ENCODE assay signal across 18 cellular contexts in genomic region chr21:38308010-38308784, GRCh38. TPM values are rescaled to one million over a fixed set of nuclear protein-coding genes. Genes with fewer than 3 reads are reported as not detected.
DNase-seq lines count a peak whose midpoint lies in the region; ATAC-seq and TF ChIP-seq lines count a peak whose summit lies in the region.
"Had no signal": no experiment of that assay in that cellular context is flagged by ENCODE, and none has a peak within 500 bp of the region (broad histone marks: within the 10 kb centered on the region; RNA-seq: fewer than 3 reads in every experiment).

No MANE protein-coding gene starts in this region.

- H2AFZ ChIP-seq in osteoblast (ENCODE audit: low read length): no peak overlapping the region
- H2AFZ ChIP-seq: parathyroid adenoma had no signal

- no peaks in the 10 kb centered on the region for H3K79me2 ChIP-seq in osteoblast (ENCODE audit: insufficient read depth, low read length)
- H3K79me2 ChIP-seq: parathyroid adenoma had no signal

- H3K27me3 ChIP-seq in left ventricle myocardium inferior (ENCODE audit: low read depth) (no peaks in the 10 kb centered on the region), osteoblast (ENCODE audit: insufficient read depth, low read length) (no peaks in the 10 kb centered on the region), tibial nerve (no peaks in the 10 kb centered on the region)

- TF ChIP-seq EP300 in tibial nerve (IDR thresholded peaks at IDR 0.05): peak in 1 of 2 donors; percentile 60

- DNase-seq in Right ventricle myocardium inferior (ENCODE audit: missing footprints) (no peak), cardiac septum (ENCODE audit: low spot score) (no peak), left ventricle myocardium inferior (no peak), osteoblast (ENCODE audit: insufficient read length, low spot score, missing footprints) (no peak), tibial nerve (ENCODE audit: low spot score in 2 of 2) (no peak), cerebellar nuclear complex (lab: John Stamatoyannopoulos, UW) (no peak)
- DNase-seq in stimulated activated naive CD4-positive, alpha-beta T cell treated with Interleukin-2 at 50 U/mL for 16 hours (lab: John Stamatoyannopoulos, UW): no peak
- DNase-seq: 8988T; activated CD4-positive, alpha-beta T cell treated with anti-CD3 and anti-CD28 coated beads for 4 hours; activated T-cell treated with anti-CD3 and anti-CD28 coated beads, Interleukin-2, amount 50 U/mL, for 1 hour; erythroblast; hippocampal formation; mammary epithelial cell; MM.1S; NCI-H2081; NCI-H774 had no signal

- TF ChIP-seq CTCF in left ventricle myocardium inferior (IDR thresholded peaks at IDR 0.05; ENCODE audit: borderline replicate concordance) (no peak), osteoblast (IDR thresholded peaks at IDR 0.05; ENCODE audit: extremely low read depth, low read depth, low read length) (no peak), tibial nerve (IDR thresholded peaks at IDR 0.05) (no peak)

- intact Hi-C loops in Right ventricle myocardium inferior (cut with DNase I) (no loop called here), cardiac septum (cut with DNase I) (no loop called here), left ventricle myocardium inferior (cut with micrococcal nuclease) (no loop called here)

- H3K36me3 ChIP-seq in left ventricle myocardium inferior (no peaks in the 10 kb centered on the region), osteoblast (ENCODE audit: insufficient read depth, low read length) (no peaks in the 10 kb centered on the region), tibial nerve (no peaks in the 10 kb centered on the region)

- ATAC-seq in Right ventricle myocardium inferior: peak; percentile 63
- ATAC-seq in HG03139 (IDR thresholded peaks at IDR 0.05; ENCODE audit: unreplicated experiment): no peak

- no peak for TF ChIP-seq POLR2A in tibial nerve (IDR thresholded peaks at IDR 0.05)

- H3K9me3 ChIP-seq in left ventricle myocardium inferior (replicated peaks) (no peaks in the 10 kb centered on the region), osteoblast (ENCODE audit: low read depth, low read length) (no peaks in the 10 kb centered on the region), tibial nerve (no peaks in the 10 kb centered on the region)

- H3K4me3 ChIP-seq in left ventricle myocardium inferior (no peak overlapping the region), osteoblast (ENCODE audit: insufficient read depth, low read length) (no peak overlapping the region), tibial nerve (no peak overlapping the region)

- peak overlapping the region; percentile 3 for H3K27ac ChIP-seq in left ventricle myocardium inferior (replicated peaks)
- H3K27ac ChIP-seq in osteoblast (ENCODE audit: low read depth, low read length): peak overlapping the region; percentile 95
- peak overlapping the region in 1 of 4 donors; percentile 29 for H3K27ac ChIP-seq in tibial nerve
- H3K27ac ChIP-seq: parathyroid adenoma had no signal

- no peaks in the 10 kb centered on the region for H4K20me1 ChIP-seq in osteoblast (ENCODE audit: insufficient read depth, low read length)

- H3K4me1 ChIP-seq in left ventricle myocardium inferior (peaks cover 19% of the 10 kb centered on the region), osteoblast (ENCODE audit: insufficient read depth, low read length) (peaks cover 51% of the 10 kb centered on the region), tibial nerve (peaks cover 0 to 4% (median 0%) of the 10 kb centered on the region in 4 donors)
- H3K4me1 ChIP-seq: parathyroid adenoma had no signal

- H3K4me2 ChIP-seq in osteoblast (ENCODE audit: insufficient read depth, low read length): no peak overlapping the region

- 77 to 78% methylated on average over 7 of the region's 7 CpGs for WGBS in tibial nerve, 2 donors

RNA-seq across cellular contexts. Expression of gene KCNJ15, which starts 51.4 kb away (rescaled TPM):
- 0.46 TPM for total RNA-seq in Right ventricle myocardium inferior
- 1.2 TPM for total RNA-seq in cardiac septum
- 0.30 TPM for total RNA-seq in left ventricle myocardium inferior
- total RNA-seq in osteoblast: 10.0 and 10.1 TPM in 2 replicates
- total RNA-seq in tibial nerve: 1 to 10 TPM in 1 of 4 donors, under 1 TPM in 3; 0.39 to 2.4 (median 0.43) TPM
